In genomic region chr10:5446390-5446926, GRCh38 we compare ENCODE assay signal across 1 cellular context.
A peak's percentile ranks its signal among the peaks of the same experiment; 100 is the strongest.
TF ChIP-seq lines count a peak whose summit lies in the region.

No MANE protein-coding gene starts in this region.

TF ChIP-seq in HepG2, 621 proteins besides CTCF, POLR2A, EP300 and RAD21 (continued from another document and continues in another):
- peak; percentile 66 for TF ChIP-seq ZFP91 (CRISPR knock-in tag; IDR thresholded peaks at IDR 0.05; ENCODE audit: borderline replicate concordance)
- TF ChIP-seq ZNF580 (CRISPR knock-in tag; IDR thresholded peaks at IDR 0.05; ENCODE audit: borderline replicate concordance, low read depth): peak; percentile 97
- peak; percentile 98 for TF ChIP-seq SAP130 (CRISPR knock-in tag; IDR thresholded peaks at IDR 0.05; ENCODE audit: low read depth)
- peak; percentile 75 for TF ChIP-seq RARA (CRISPR knock-in tag; IDR thresholded peaks at IDR 0.05)
- peak; percentile 90 for TF ChIP-seq GATA4 (IDR thresholded peaks at IDR 0.05; ENCODE audit: borderline replicate concordance, low read depth)
- TF ChIP-seq TAF15 (IDR thresholded peaks at IDR 0.05; ENCODE audit: low read depth, low read length, poor library complexity, severe bottlenecking): no peak
- no peak for TF ChIP-seq E2F2 (CRISPR knock-in tag; IDR thresholded peaks at IDR 0.05; ENCODE audit: borderline replicate concordance)
- TF ChIP-seq MTA1 (CRISPR knock-in tag; IDR thresholded peaks at IDR 0.05; ENCODE audit: borderline replicate concordance): peak; percentile 73; the same call in 1 of the 2 replicates
- TF ChIP-seq ZNF558 (CRISPR knock-in tag; IDR thresholded peaks at IDR 0.05; ENCODE audit: borderline replicate concordance): peak; percentile 66; the same call in 1 of the 2 replicates
- TF ChIP-seq KLF16 (CRISPR knock-in tag; IDR thresholded peaks at IDR 0.05): peak in 1 of 2 experiments; percentile 99; a peak in 2 of 4 replicates
- TF ChIP-seq ZNF513 (CRISPR knock-in tag; conservative IDR thresholded peaks at IDR 0.05): 0 out of 2 replicates have a peak, but pooled peaks have one; percentile 56
- 0 out of 2 replicates have a peak, but pooled peaks have one; percentile 42 for TF ChIP-seq NRL (CRISPR knock-in tag; IDR thresholded peaks at IDR 0.05; ENCODE audit: borderline replicate concordance)
- no peak for TF ChIP-seq SP2 (CRISPR knock-in tag; IDR thresholded peaks at IDR 0.05)
- TF ChIP-seq WIZ (CRISPR knock-in tag; IDR thresholded peaks at IDR 0.05): no peak
- peak; percentile 65 for TF ChIP-seq ZNF660 (CRISPR knock-in tag; IDR thresholded peaks at IDR 0.05; ENCODE audit: borderline replicate concordance, low read depth)
- 0 out of 2 replicates have a peak, but pooled peaks have one; percentile 78 for TF ChIP-seq ZSCAN12 (CRISPR knock-in tag; IDR thresholded peaks at IDR 0.05)
- TF ChIP-seq HMG20B (CRISPR knock-in tag; conservative IDR thresholded peaks at IDR 0.05): peak; percentile 71; the same call in 1 of the 2 replicates
- peak; percentile 99 for TF ChIP-seq UBTF (CRISPR knock-in tag; IDR thresholded peaks at IDR 0.05)
- TF ChIP-seq ZNF530 (CRISPR knock-in tag; IDR thresholded peaks at IDR 0.05; ENCODE audit: low read depth): no peak
- peak; percentile 86; the same call in 1 of the 2 replicates for TF ChIP-seq ZBTB20 (CRISPR knock-in tag; IDR thresholded peaks at IDR 0.05; ENCODE audit: borderline replicate concordance, low read depth)
- TF ChIP-seq ATF7 (IDR thresholded peaks at IDR 0.05): no peak
- peak; percentile 63 for TF ChIP-seq ATF7 (CRISPR knock-in tag; IDR thresholded peaks at IDR 0.05)
- peak; percentile 55; the same call in 1 of the 2 replicates for TF ChIP-seq HNF4A (CRISPR knock-in tag; IDR thresholded peaks at IDR 0.05)
- TF ChIP-seq KDM4B (CRISPR knock-in tag; IDR thresholded peaks at IDR 0.05): peak; percentile 78; the same call in 1 of the 2 replicates
- peak; percentile 81; the same call in 1 of the 2 replicates for TF ChIP-seq ZBTB4 (CRISPR knock-in tag; IDR thresholded peaks at IDR 0.05; ENCODE audit: borderline replicate concordance)
- no peak for TF ChIP-seq MBD4 (IDR thresholded peaks at IDR 0.05; ENCODE audit: borderline replicate concordance, low read length)
- peak; percentile 33; the same call in 1 of the 2 replicates for TF ChIP-seq MLXIP (CRISPR knock-in tag; IDR thresholded peaks at IDR 0.05; ENCODE audit: borderline replicate concordance)
- no peak for TF ChIP-seq ZNF713 (CRISPR knock-in tag; IDR thresholded peaks at IDR 0.05)
- TF ChIP-seq NR0B2 (CRISPR knock-in tag; IDR thresholded peaks at IDR 0.05): peak; percentile 90; the same call in 1 of the 2 replicates
- peak; percentile 77 for TF ChIP-seq GABPB1 (CRISPR knock-in tag; IDR thresholded peaks at IDR 0.05)
- peak; percentile 82 for TF ChIP-seq DMAP1 (CRISPR knock-in tag; IDR thresholded peaks at IDR 0.05)
- TF ChIP-seq CHD4 (IDR thresholded peaks at IDR 0.05; ENCODE audit: borderline replicate concordance, low read length): no peak
- peak; percentile 78 for TF ChIP-seq ZNF639 (CRISPR knock-in tag; conservative IDR thresholded peaks at IDR 0.05)
- no peak for TF ChIP-seq ZNF569 (CRISPR knock-in tag; IDR thresholded peaks at IDR 0.05; ENCODE audit: borderline replicate concordance)
- peak; percentile 93 for TF ChIP-seq MXD1 (CRISPR knock-in tag; IDR thresholded peaks at IDR 0.05)
- TF ChIP-seq ZNF274 (CRISPR knock-in tag; IDR thresholded peaks at IDR 0.05): peak; percentile 76; the same call in 1 of the 2 replicates
- peak; percentile 76 for TF ChIP-seq POGK (CRISPR knock-in tag; conservative IDR thresholded peaks at IDR 0.05)
